Comparison of ENCODE assay signal across 17 cellular contexts in genomic region chr17:80481284-80482057, GRCh38. TPM values are rescaled to one million over a fixed set of nuclear protein-coding genes. Genes with fewer than 3 reads are reported as not detected.
DNase-seq lines count a peak whose midpoint lies in the region; ATAC-seq, FAIRE-seq and TF ChIP-seq lines count a peak whose summit lies in the region.
"Had no signal": no experiment of that assay in that cellular context is flagged by ENCODE, and none has a peak within 500 bp of the region (broad histone marks: within the 10 kb centered on the region; RNA-seq: fewer than 3 reads in every experiment).

No MANE protein-coding gene starts in this region.

- in situ Hi-C loops in K562 (cut with MboI), result no loop called here

- no peak overlapping the region for H3K4me3 ChIP-seq in DND-41 (ENCODE audit: low read depth in 1 of 2, low read length in 2 of 2)
- no peak overlapping the region for H3K4me3 ChIP-seq in K562
- no peak overlapping the region for H3K4me3 ChIP-seq in neuronal stem cell (ENCODE audit: low read length in 2 of 2)

- POLR2A ChIA-PET in K562 (lab: Yijun Ruan, JAX), result interaction anchor here (1.0 kb wide), 1 partner anchor 27 kb away, joined by 3 read pairs; no protein-coding TSS in a partner anchor

- H3K79me1 ChIP-seq in neuronal stem cell (ENCODE audit: low read depth, low read length), result peaks cover 1% of the 10 kb centered on the region

- TF ChIP-seq RAD21 in K562 (CRISPR knock-in tag; conservative IDR thresholded peaks at IDR 0.05 in 1 of 2, IDR thresholded peaks at IDR 0.05 in 1 of 2), result no peak

- peak overlapping the region; percentile 46 for H3K18ac ChIP-seq in neuronal stem cell (ENCODE audit: low read length)

- no peak overlapping the region for H3K4ac ChIP-seq in neuronal stem cell (ENCODE audit: low read length)

- TF ChIP-seq EP300 in K562 (IDR thresholded peaks at IDR 0.05; ENCODE audit: low read length), result no peak

- FAIRE-seq in K562 (lab: Jason Lieb, UNC), result no peak

- H3K9ac ChIP-seq in DND-41 (ENCODE audit: low read depth, low read length), result no peak overlapping the region
- peak overlapping the region in 1 of 2 experiments; percentile 68; a peak in 1 of 4 replicates for H3K9ac ChIP-seq in K562 (ENCODE audit: insufficient read depth in 1 of 2, low read depth in 2 of 2, low read length in 2 of 2)
- peak overlapping the region; percentile 25 for H3K9ac ChIP-seq in neuronal stem cell (ENCODE audit: low read depth, low read length, poor library complexity)

- H3K4me2 ChIP-seq in DND-41 (ENCODE audit: insufficient read depth, low read length) (no peak overlapping the region), K562 (ENCODE audit: insufficient read depth, low read length) (no peak overlapping the region), neuronal stem cell (ENCODE audit: insufficient read depth, low read length, poor library complexity, severe bottlenecking) (no peak overlapping the region)

- peak overlapping the region; percentile 81 for H2AK5ac ChIP-seq in neuronal stem cell (ENCODE audit: low read depth, low read length)

- H2BK15ac ChIP-seq in neuronal stem cell (ENCODE audit: low read length), result peak overlapping the region; percentile 91

- intact Hi-C loops in K562 (cut with micrococcal nuclease), result no loop called here

- H2BK120ac ChIP-seq in neuronal stem cell (ENCODE audit: low read depth, low read length), result no peak overlapping the region

- ATAC-seq in DND-41 (ENCODE audit: insufficient read depth, low read depth), result no peak
- peak; percentile 57 for ATAC-seq in K562

- H3K27ac ChIP-seq in DND-41 (ENCODE audit: low read length), result peak overlapping the region; percentile 0; the same call in 1 of the 2 replicates
- no peak overlapping the region for H3K27ac ChIP-seq in K562 (ENCODE audit: extremely low read depth, low read depth, low read length)
- H3K27ac ChIP-seq in neuronal stem cell (replicated peaks; ENCODE audit: low read length), result no peak overlapping the region

- no TSS peak for BruUV-seq in K562 (replicated peaks; lab: Mats Ljungman, UMichigan)

- no peak overlapping the region for H4K8ac ChIP-seq in neuronal stem cell (ENCODE audit: low read depth, low read length)

- no peak overlapping the region for H2BK12ac ChIP-seq in neuronal stem cell (ENCODE audit: low read length)

- H2BK5ac ChIP-seq in neuronal stem cell (ENCODE audit: low read length), result peak overlapping the region; percentile 55

- peak; percentile 17 for DNase-seq in DND-41
- DNase-seq in NAMALWA (ENCODE audit: low spot score), result peak; percentile 67
- peak; percentile 51 to 82 (median 66) for DNase-seq in K562 (ENCODE audit: extremely low read depth in 1 of 4, low spot score in 3 of 4)
- DNase-seq in neuronal stem cell (ENCODE audit: low spot score), result no peak
- no peak for DNase-seq in activated CD4-positive, alpha-beta T cell treated with anti-CD3 and anti-CD28 coated beads for 1 hour
- no peak for DNase-seq in activated CD4-positive, alpha-beta T cell treated with anti-CD3 and anti-CD28 coated beads, Interleukin-2, amount 50 U/mL, for 48 hours
- no peak for DNase-seq in DMS153 treated with DMSO at 0.1 percent for 48 hours (lab: John Stamatoyannopoulos, UW; ENCODE audit: unreplicated experiment)
- DNase-seq in NCI-H1930 (lab: John Stamatoyannopoulos, UW), result no peak
- DNase-seq: DMS 273 treated with DMSO at 0.1 percent for 48 hours, EL, HCEC 1CT, KG1, NCI-H1092 treated with DMSO at 0.1 percent for 48 hours, NCI-H187, NCI-H526, RPMI8226 had no signal

- CTCF ChIA-PET in K562 (lab: Yijun Ruan, JAX; ENCODE audit: low intra/inter-chr PET ratio), result no interaction called here

- H3K23ac ChIP-seq in neuronal stem cell (ENCODE audit: low read depth, low read length, poor library complexity), result no peak overlapping the region

- no peak for TF ChIP-seq POLR2A in K562 (conservative IDR thresholded peaks at IDR 0.05)

- no peaks in the 10 kb centered on the region for H3K79me2 ChIP-seq in DND-41 (ENCODE audit: insufficient read depth, low read length)
- H3K79me2 ChIP-seq in K562 (ENCODE audit: control insufficient read depth, insufficient read depth, low read length), result no peaks in the 10 kb centered on the region

- H3K36me3 ChIP-seq in DND-41 (ENCODE audit: insufficient read depth, low read length), result no peaks in the 10 kb centered on the region
- H3K36me3 ChIP-seq in K562 (ENCODE audit: control insufficient read depth, insufficient read depth, low read length), result no peaks in the 10 kb centered on the region
- H3K36me3 ChIP-seq in neuronal stem cell (replicated peaks in 1 of 2; ENCODE audit: control insufficient read depth in 2 of 2, insufficient read depth in 2 of 2, low read length in 2 of 2), result no peaks in the 10 kb centered on the region

- TF ChIP-seq CTCF in DND-41 (IDR thresholded peaks at IDR 0.05; ENCODE audit: borderline replicate concordance, extremely low read depth, low read length, poor library complexity, severe bottlenecking) (no peak), K562 (IDR thresholded peaks at IDR 0.05 in 2 of 3, conservative IDR thresholded peaks at IDR 0.05 in 1 of 3; ENCODE audit: insufficient read depth in 2 of 3, low read depth in 1 of 3, low read length in 3 of 3) (no peak)

- no peak overlapping the region for H4K91ac ChIP-seq in neuronal stem cell (ENCODE audit: low read depth, low read length, poor library complexity)

- H3K9me3 ChIP-seq in DND-41 (ENCODE audit: insufficient read depth, low read length, severe bottlenecking) (no peaks in the 10 kb centered on the region), K562 (replicated peaks; ENCODE audit: control insufficient read depth, insufficient read depth, low read depth, low read length) (no peaks in the 10 kb centered on the region), neuronal stem cell (replicated peaks in 1 of 2; ENCODE audit: control insufficient read depth in 2 of 2, insufficient read depth in 1 of 2, low read depth in 1 of 2, low read length in 2 of 2) (no peaks in the 10 kb centered on the region)

- peaks cover 24% of the 10 kb centered on the region for H3K4me1 ChIP-seq in DND-41 (ENCODE audit: insufficient read depth, low read length)
- peaks cover 0 to 45% of the 10 kb centered on the region in 2 experiments; a peak in 3 of 5 replicates for H3K4me1 ChIP-seq in K562 (replicated peaks in 1 of 2; ENCODE audit: control insufficient read depth in 2 of 2, insufficient read depth in 2 of 2, low read length in 2 of 2)
- peaks cover 7 to 11% of the 10 kb centered on the region in 2 donors for H3K4me1 ChIP-seq in neuronal stem cell (ENCODE audit: control insufficient read depth in 2 of 2, insufficient read depth in 1 of 2, low read depth in 1 of 2, low read length in 2 of 2)

- H4K20me1 ChIP-seq in DND-41 (ENCODE audit: insufficient read depth, low read length) (no peaks in the 10 kb centered on the region), K562 (replicated peaks; ENCODE audit: control insufficient read depth, insufficient read depth, low read length) (0 out of 2 replicates have a peak, but pooled peaks cover 5% of the 10 kb centered on the region)

- H2AFZ ChIP-seq in DND-41 (ENCODE audit: low read depth, low read length) (no peak overlapping the region), K562 (ENCODE audit: low read depth, low read length) (no peak overlapping the region), neuronal stem cell (ENCODE audit: low read length) (no peak overlapping the region)

- H3K14ac ChIP-seq in neuronal stem cell (ENCODE audit: low read length), result no peak overlapping the region

- H3K9me1 ChIP-seq in K562 (ENCODE audit: control insufficient read depth, insufficient read depth, low read length), result no peaks in the 10 kb centered on the region

- H3K27me3 ChIP-seq in DND-41 (ENCODE audit: insufficient read depth, low read length, poor library complexity) (no peaks in the 10 kb centered on the region), K562 (ENCODE audit: control insufficient read depth in 2 of 2, insufficient read depth in 2 of 2, low read length in 2 of 2) (peaks cover 17 to 82% of the 10 kb centered on the region in 2 experiments; a peak in 3 of 5 replicates), neuronal stem cell (ENCODE audit: control insufficient read depth in 3 of 3, insufficient read depth in 3 of 3, low read depth in 1 of 3, low read length in 3 of 3) (peaks cover 24 to 87% (median 47%) of the 10 kb centered on the region in 3 experiments)

- 17% methylated on average over 20 of the region's 21 CpGs for WGBS in K562 (ENCODE audit: insufficient coverage, low coverage, missing lambda C conversion rate)
- WGBS in neuronal stem cell (ENCODE audit: extremely low coverage in 2 of 2, insufficient read length in 2 of 2, insufficient replicate concordance in 1 of 2), 2 donors, result no CpG with 5 or more reads among the region's 21 CpGs

TF ChIP-seq in K562, 482 proteins besides CTCF, POLR2A, EP300 and RAD21 (continues in another document):
- TF ChIP-seq MAX (CRISPR knock-in tag; IDR thresholded peaks at IDR 0.05), result 0 out of 2 replicates have a peak, but pooled peaks have one; percentile 13

RNA-seq across cellular contexts. Expression of gene NPTX1, which starts 5.1 kb away (rescaled TPM):
- not detected in 2 replicates for total RNA-seq in K562 (2011; cell fraction: chromatin; rRNA removed; ENCODE audit: low replicate concordance)
- not detected in 2 replicates for total RNA-seq in K562 (2011; cell fraction: nucleolus; rRNA removed)
- not detected in 2 replicates for total RNA-seq in K562 (2011; cell fraction: nucleoplasm; rRNA removed)
- total RNA-seq in K562 (2014; rRNA removed) (not detected in 2 replicates), K562 (2014; rRNA removed; fragmentation: Illumina TruSeq; extraction: Trizol) (not detected in 2 replicates), K562 (2015; rRNA removed; fragmentation: Illumina TruSeq; extraction: Trizol) (not detected in 2 replicates), K562 (2021) (0.04 TPM in 1 of 2 replicates, not detected in the other)
- polyA plus RNA-seq in K562 (2011; rRNA removed) (not detected in 2 replicates), K562 (2014; fragmentation: Illumina TruSeq; extraction: Trizol) (not detected in 2 replicates), K562 (2014; fragmentation: Nextera tagmentation; extraction: Ambion mirVana) (not detected), K562 (2014; rRNA removed) (not detected in 2 replicates)
- not detected in 2 replicates for polyA plus RNA-seq in K562 (2011; cell fraction: cytosol; rRNA removed)
- 0.03 TPM in 1 of 2 replicates, not detected in the other for polyA plus RNA-seq in K562 (2011; cell fraction: nucleus; rRNA removed)
- not detected in 2 replicates for polyA plus RNA-seq in K562 (2012)
- polyA minus RNA-seq in K562 (2011; rRNA and poly(A)+ RNA removed), result not detected in 2 replicates
- 0.19 TPM in 1 of 2 replicates, not detected in the other for polyA minus RNA-seq in K562 (2011; cell fraction: cytosol; rRNA and poly(A)+ RNA removed)
- under 0.01 TPM in 1 of 2 replicates, not detected in the other for polyA minus RNA-seq in K562 (2011; cell fraction: nucleus; rRNA and poly(A)+ RNA removed)
- 0.43 TPM for polyA plus RNA-seq in neuronal stem cell (2013, experiment 1 of 2)
- polyA plus RNA-seq in neuronal stem cell (2013, experiment 2 of 2), result 0.35 TPM
- total RNA-seq: MCF 10A had no signal

Comparison
In these comparisons a context has a peak if more than half of its experiments do, and no peak if none do; other contexts are left out.
1. DNase-seq: peak in DND-41 (single experiment), NAMALWA (single experiment) and K562 (4 of 4); none in neuronal stem cell (single experiment), activated CD4-positive, alpha-beta T cell treated with anti-CD3 and anti-CD28 coated beads for 1 hour (single experiment), activated CD4-positive, alpha-beta T cell treated with anti-CD3 and anti-CD28 coated beads, Interleukin-2, amount 50 U/mL, for 48 hours (0 of 2), DMS153 treated with DMSO at 0.1 percent for 48 hours (single experiment) and NCI-H1930 (0 of 2).